24 cellular contexts compared by ENCODE assay signal in genomic region chr10:61257956-61258496, GRCh38.
"Had no signal": no experiment of that assay in that cellular context is flagged by ENCODE, and none has a peak within 500 bp of the region (broad histone marks: within the 10 kb centered on the region; RNA-seq: fewer than 3 reads in every experiment).

No MANE protein-coding gene starts in this region.

- H3K27ac Mint-ChIP-seq: activated CD8-positive, alpha-beta T cell treated with anti-CD3 and anti-CD28 coated beads, Interleukin-2, amount 10 ng/mL, durations not matched to agents 7 days and 5 days; activated naive CD8-positive, alpha-beta T cell; activated T-helper 17 cell treated with anti-CD3 and anti-CD28 coated beads, Interleukin-2, amount 50 U/mL, for 72 hours; memory B cell; nephron progenitor cell; stimulated activated naive CD8-positive, alpha-beta T cell treated with anti-CD3 and anti-CD28 coated beads, Interleukin-15, Interleukin-2, amounts not matched to agents 100 ng/mL and 50 ng/mL, for 24 hours had no signal

- H3K9me3 ChIP-seq: mucosa of descending colon, pancreas had no signal

- H3K36me3 Mint-ChIP-seq: memory B cell had no signal

- H3K36me3 ChIP-seq: breast epithelium, heart left ventricle, pancreas, right atrium auricular region, tibial nerve had no signal

- DNase-seq: activated CD4-positive, alpha-beta T cell treated with anti-CD3 and anti-CD28 coated beads for 1 hour; activated CD4-positive, alpha-beta T cell treated with anti-CD3 and anti-CD28 coated beads, Interleukin-2, amount 50 U/mL, for 1 hour; activated CD8-positive, alpha-beta T cell treated with anti-CD3 and anti-CD28 coated beads, Interleukin-2, amount 10 ng/mL, durations not matched to agents 7 days and 5 days; activated T-cell treated with anti-CD3 and anti-CD28 coated beads, Interleukin-2, amount 50 U/mL, for 1 hour; amniotic stem cell; cortex of kidney; heart left ventricle; islet precursor cell; left cardiac atrium; mucosa of descending colon; nephron progenitor cell; pancreas; psoas muscle; stimulated activated CD4-positive, alpha-beta T cell treated with anti-CD3 and anti-CD28 coated beads, Interleukin-12 subunit alpha, Interleukin-12 subunit beta, amount 100 ng/mL, for 4 hours; substantia nigra; T-helper 1 cell; T-helper 9 cell had no signal

- H3K4me3 Mint-ChIP-seq: activated CD8-positive, alpha-beta T cell treated with anti-CD3 and anti-CD28 coated beads, Interleukin-2, amount 10 ng/mL, durations not matched to agents 7 days and 5 days; activated naive CD8-positive, alpha-beta T cell; activated T-helper 17 cell treated with anti-CD3 and anti-CD28 coated beads, Interleukin-2, amount 50 U/mL, for 72 hours; memory B cell; nephron progenitor cell; stimulated activated naive CD8-positive, alpha-beta T cell treated with anti-CD3 and anti-CD28 coated beads, Interleukin-15, Interleukin-2, amounts not matched to agents 100 ng/mL and 50 ng/mL, for 24 hours had no signal

- H3K27me3 ChIP-seq: breast epithelium, heart left ventricle, pancreas, right atrium auricular region, tibial nerve had no signal

- H3K4me1 Mint-ChIP-seq: activated T-helper 17 cell treated with anti-CD3 and anti-CD28 coated beads, Interleukin-2, amount 50 U/mL, for 72 hours; memory B cell; nephron progenitor cell had no signal

- ATAC-seq: activated CD8-positive, alpha-beta T cell treated with anti-CD3 and anti-CD28 coated beads, Interleukin-2, amount 10 ng/mL, durations not matched to agents 7 days and 5 days; activated T-helper 17 cell treated with anti-CD3 and anti-CD28 coated beads, Interleukin-2, amount 50 U/mL, for 72 hours; heart left ventricle; left cardiac atrium; mucosa of descending colon; pancreas; psoas muscle had no signal

- H3K27me3 Mint-ChIP-seq: stimulated activated naive CD8-positive, alpha-beta T cell treated with anti-CD3 and anti-CD28 coated beads, Interleukin-15, Interleukin-2, amounts not matched to agents 100 ng/mL and 50 ng/mL, for 24 hours had no signal

- H3K4me3 ChIP-seq: breast epithelium, heart left ventricle, mucosa of descending colon, pancreas, psoas muscle, right atrium auricular region, tibial nerve had no signal

- H3K27ac ChIP-seq: breast epithelium, heart left ventricle, pancreas, psoas muscle, right atrium auricular region, tibial nerve had no signal

- H3K4me1 ChIP-seq: breast epithelium, heart left ventricle, pancreas, psoas muscle, right atrium auricular region, tibial nerve had no signal
